Comparison of ENCODE assay signal across 1 cellular context in the genomic region with DNA sequence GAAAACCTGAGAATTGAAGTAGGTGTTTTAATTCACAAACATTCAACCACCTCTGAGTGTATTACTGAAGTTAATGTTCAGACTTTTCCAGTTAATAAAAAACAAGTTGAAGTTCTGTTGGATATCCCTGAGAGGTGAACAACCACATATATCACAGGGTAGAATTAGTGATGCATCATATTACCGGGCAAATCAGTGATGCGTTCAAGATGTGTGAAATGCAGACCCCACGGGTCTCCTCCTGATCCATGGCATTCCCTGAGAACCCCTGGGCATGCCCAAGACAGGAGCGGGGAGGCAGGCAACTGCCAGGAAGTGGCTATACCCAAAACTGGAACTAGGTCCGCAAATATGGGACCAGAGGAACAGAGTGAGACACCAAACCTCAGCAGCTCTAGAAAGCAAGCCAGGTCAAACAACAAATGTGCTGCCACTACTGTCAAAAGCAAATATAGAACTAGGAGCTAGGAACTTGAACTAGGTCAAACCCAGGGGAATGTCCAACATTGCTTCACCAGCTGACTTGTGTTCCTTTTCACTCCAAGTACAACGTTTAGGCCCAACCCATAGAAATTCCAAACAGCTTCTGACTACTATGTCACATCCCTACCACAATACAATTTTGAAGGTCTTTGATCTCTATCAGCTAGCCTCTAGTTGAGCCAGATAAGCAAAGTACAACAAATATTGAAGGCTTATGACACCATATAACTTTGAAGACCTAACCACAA.
TF ChIP-seq lines count a peak whose summit lies in the region.

No MANE protein-coding gene starts in this region.

TF ChIP-seq in GM12878, 131 proteins besides CTCF, POLR2A, EP300 and RAD21:
- TF ChIP-seq RELA (IDR thresholded peaks at IDR 0.05; ENCODE audit: borderline replicate concordance, partially characterized antibody) (no peak), ZNF687 (IDR thresholded peaks at IDR 0.05) (no peak), EED (IDR thresholded peaks at IDR 0.05; ENCODE audit: low read depth) (peak; percentile 49; the same call in 1 of the 2 replicates)
- TF ChIP-seq, protein P1, sequence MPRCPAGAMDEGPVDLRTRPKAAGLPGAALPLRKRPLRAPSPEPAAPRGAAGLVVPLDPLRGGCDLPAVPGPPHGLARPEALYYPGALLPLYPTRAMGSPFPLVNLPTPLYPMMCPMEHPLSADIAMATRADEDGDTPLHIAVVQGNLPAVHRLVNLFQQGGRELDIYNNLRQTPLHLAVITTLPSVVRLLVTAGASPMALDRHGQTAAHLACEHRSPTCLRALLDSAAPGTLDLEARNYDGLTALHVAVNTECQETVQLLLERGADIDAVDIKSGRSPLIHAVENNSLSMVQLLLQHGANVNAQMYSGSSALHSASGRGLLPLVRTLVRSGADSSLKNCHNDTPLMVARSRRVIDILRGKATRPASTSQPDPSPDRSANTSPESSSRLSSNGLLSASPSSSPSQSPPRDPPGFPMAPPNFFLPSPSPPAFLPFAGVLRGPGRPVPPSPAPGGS (IDR thresholded peaks at IDR 0.05; ENCODE audit: borderline replicate concordance, insufficient read depth, low read depth, low read length, poor library complexity, severe bottlenecking): no peak
TF ChIP-seq in GM12878: peak in this region for 1.
